21 cellular contexts compared by ENCODE assay signal in the genomic region with DNA sequence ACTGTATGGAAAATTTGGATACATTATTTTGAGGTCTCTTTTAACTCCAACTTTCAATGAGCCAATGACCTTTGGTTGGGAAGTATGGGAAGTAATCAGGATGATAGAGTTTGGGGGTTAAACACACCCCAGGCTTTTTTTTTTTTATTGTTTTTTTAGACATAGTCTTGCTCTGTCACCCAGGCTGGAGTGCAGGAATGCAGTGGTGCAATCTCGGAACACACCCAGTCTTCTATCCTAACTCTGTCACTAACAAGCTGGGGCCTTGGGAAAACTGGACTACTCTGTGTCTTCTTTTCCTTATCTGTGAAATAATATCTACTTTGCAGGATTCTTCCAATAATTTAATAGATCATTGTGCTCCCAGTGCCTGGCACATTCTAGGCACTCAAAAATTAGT. TPM values are rescaled to one million over a fixed set of nuclear protein-coding genes. Genes with fewer than 3 reads are reported as not detected.
DNase-seq lines count a peak whose midpoint lies in the region; ATAC-seq and TF ChIP-seq lines count a peak whose summit lies in the region.
"Had no signal": no experiment of that assay in that cellular context is flagged by ENCODE, and none has a peak within 500 bp of the region (broad histone marks: within the 10 kb centered on the region; RNA-seq: fewer than 3 reads in every experiment).

No MANE protein-coding gene starts in this region.

- H3K14ac ChIP-seq in mesenchymal stem cell (ENCODE audit: low read length in 2 of 2), result no peak overlapping the region

- peak overlapping the region; percentile 75 for H3K27ac Mint-ChIP-seq in HFFc6
- H3K27ac Mint-ChIP-seq: B cell, GM23338 had no signal

- H3K27me3 ChIP-seq in mesenchymal stem cell (ENCODE audit: control insufficient read depth in 1 of 2, insufficient read depth in 1 of 2, low read length in 2 of 2) (no peaks in the 10 kb centered on the region), tibial artery (no peaks in the 10 kb centered on the region), HAP-1 (ENCODE audit: low read depth) (no peaks in the 10 kb centered on the region)
- H3K27me3 ChIP-seq: testis had no signal

- H2BK15ac ChIP-seq in mesenchymal stem cell (ENCODE audit: low read depth, poor library complexity, severe bottlenecking), result no peak overlapping the region

- DNase-seq in HFFc6 (peak; percentile 48), dedifferentiated amniotic fluid mesenchymal stem cell (ENCODE audit: extremely low spot score) (peak; percentile 44), mesenchymal stem cell (peak; percentile 69), tibial artery (no peak), HAP-1 (ENCODE audit: low spot score in 2 of 2) (no peak)
- DNase-seq: activated CD4-positive, alpha-beta T cell treated with anti-CD3 and anti-CD28 coated beads for 48 hours; activated CD8-positive, alpha-beta memory T cell treated with anti-CD3 and anti-CD28 coated beads, Interleukin-2, amount 50 U/mL, for 48 hours; activated naive CD4-positive, alpha-beta T cell; anterior cingulate cortex; Karpas-422; left ventricle myocardium inferior; mucosa of descending colon; NCI-H1105 treated with DMSO at 0.1 percent for 48 hours; NCI-H524; RPMI8226; SW 1271; testis had no signal

- no peak for ATAC-seq in esophagus mucosa
- no peak for ATAC-seq in GM18511 (IDR thresholded peaks at IDR 0.05; ENCODE audit: unreplicated experiment)
- ATAC-seq: GM23338, mucosa of descending colon had no signal

- no peak overlapping the region for H2BK120ac ChIP-seq in mesenchymal stem cell (ENCODE audit: low read depth, low read length)

- H3K27ac ChIP-seq in mesenchymal stem cell (ENCODE audit: low read length, poor library complexity, severe bottlenecking), result peak overlapping the region; percentile 59
- H3K27ac ChIP-seq in tibial artery, result peak overlapping the region; percentile 24 to 46
- H3K27ac ChIP-seq: left ventricle myocardium inferior, testis had no signal

- H3K4me3 ChIP-seq in mesenchymal stem cell (ENCODE audit: insufficient read depth in 1 of 2, low read depth in 1 of 2, low read length in 2 of 2), result no peak overlapping the region
- no peak overlapping the region for H3K4me3 ChIP-seq in tibial artery
- H3K4me3 ChIP-seq in HAP-1, result no peak overlapping the region
- H3K4me3 ChIP-seq: GM23338, left ventricle myocardium inferior, mucosa of descending colon, testis had no signal

- peaks cover 31 to 94% of the 10 kb centered on the region in 2 experiments for H3K36me3 ChIP-seq in mesenchymal stem cell (ENCODE audit: control insufficient read depth in 1 of 2, insufficient read depth in 2 of 2, low read depth in 1 of 2, low read length in 2 of 2)
- peaks cover 68 to 93% (median 75%) of the 10 kb centered on the region in 3 donors for H3K36me3 ChIP-seq in tibial artery
- peaks cover 28% of the 10 kb centered on the region for H3K36me3 ChIP-seq in HAP-1 (replicated peaks)

- H3K4me1 ChIP-seq in mesenchymal stem cell (ENCODE audit: control insufficient read depth, insufficient read depth, low read depth, low read length) (peaks cover 5% of the 10 kb centered on the region), tibial artery (peaks cover 0 to 17% (median 1%) of the 10 kb centered on the region in 4 donors), HAP-1 (no peaks in the 10 kb centered on the region)
- H3K4me1 ChIP-seq: left ventricle myocardium inferior, testis had no signal

- H3K9me3 Mint-ChIP-seq in HFFc6, result peaks cover 28% of the 10 kb centered on the region; the same call in 1 of the 2 replicates
- H3K9me3 Mint-ChIP-seq: GM23338 had no signal

- 88% methylated on average over 1 of the region's 1 CpG for WGBS in mesenchymal stem cell

- no peak overlapping the region for H4K8ac ChIP-seq in mesenchymal stem cell (ENCODE audit: low read length)

- in situ Hi-C loops in HAP-1 (cut with MboI; ENCODE audit: low sequenced_read_pairs), result no loop called here

- TF ChIP-seq CTCF in HFFc6 (IDR thresholded peaks at IDR 0.05) (no peak), tibial artery (IDR thresholded peaks at IDR 0.05) (no peak)

- H3K36me3 Mint-ChIP-seq in HFFc6 (ENCODE audit: low read depth), result peaks cover 71% of the 10 kb centered on the region

- no peak overlapping the region for H3K4me2 ChIP-seq in mesenchymal stem cell (ENCODE audit: low read length, poor library complexity, severe bottlenecking)
- H3K4me2 ChIP-seq: GM23338 had no signal

- no peaks in the 10 kb centered on the region for H3K9me3 ChIP-seq in mesenchymal stem cell (ENCODE audit: control insufficient read depth, low read length)
- no peaks in the 10 kb centered on the region for H3K9me3 ChIP-seq in tibial artery
- H3K9me3 ChIP-seq in HAP-1, result no peaks in the 10 kb centered on the region
- H3K9me3 ChIP-seq: left ventricle myocardium inferior, mucosa of descending colon, testis had no signal

- H2BK5ac ChIP-seq in mesenchymal stem cell (ENCODE audit: low read depth, low read length, poor library complexity, severe bottlenecking), result no peak overlapping the region

- H3K23ac ChIP-seq in mesenchymal stem cell (ENCODE audit: low read length in 2 of 2), result no peak overlapping the region

- no peak overlapping the region for H3K4ac ChIP-seq in mesenchymal stem cell (ENCODE audit: low read depth in 1 of 2, low read length in 2 of 2)

- no peak overlapping the region for H4K91ac ChIP-seq in mesenchymal stem cell (ENCODE audit: low read length)

- H3K18ac ChIP-seq in mesenchymal stem cell (ENCODE audit: low read depth in 1 of 2, low read length in 2 of 2), result no peak overlapping the region

- intact Hi-C loops in tibial artery (cut with DNase I; ENCODE audit: low total_unique reads), result no loop called here

- no peak overlapping the region for H2BK12ac ChIP-seq in mesenchymal stem cell (ENCODE audit: low read length in 2 of 2)

- H3K4me3 Mint-ChIP-seq in HFFc6, result peak overlapping the region; percentile 70
- H3K4me3 Mint-ChIP-seq: B cell, GM23338 had no signal

- no peak overlapping the region for H2AFZ ChIP-seq in mesenchymal stem cell (ENCODE audit: low read depth, low read length)
- H2AFZ ChIP-seq: GM23338 had no signal

- peaks cover 17% of the 10 kb centered on the region for H3K79me1 ChIP-seq in mesenchymal stem cell (replicated peaks; ENCODE audit: low read length, poor library complexity, severe bottlenecking)

- H3K27me3 Mint-ChIP-seq in HFFc6 (ENCODE audit: insufficient read depth), result peaks cover 74% of the 10 kb centered on the region

- H2AK5ac ChIP-seq in mesenchymal stem cell (ENCODE audit: low read length, severe bottlenecking), result no peak overlapping the region

- peak overlapping the region; percentile 28 for H3K9ac ChIP-seq in mesenchymal stem cell (ENCODE audit: low read length)

- H3K4me1 Mint-ChIP-seq in HFFc6 (ENCODE audit: low read depth), result peaks cover 49% of the 10 kb centered on the region
- H3K4me1 Mint-ChIP-seq: B cell, GM23338 had no signal

RNA-seq across cellular contexts. Expression of gene AGBL3, which starts 37.6 kb away (rescaled TPM):
- total RNA-seq in HFFc6 (2021; fragmentation: NEBNext Ultra II Directional; extraction: Animal tissue kit (Norgen Biotek cat#: 25700)), result under 1 TPM; 0.38 to 0.76 (median 0.68) TPM
- 0.51 TPM for polyA plus RNA-seq in mesenchymal stem cell (2013, experiment 1 of 2)
- polyA plus RNA-seq in mesenchymal stem cell (2013, experiment 2 of 2), result 0.41 TPM
- total RNA-seq in esophagus mucosa, result 0.84 TPM

Comparison
In these comparisons a context has a peak if more than half of its experiments do, and no peak if none do; other contexts are left out.
1. DNase-seq: peak in HFFc6 (single experiment), dedifferentiated amniotic fluid mesenchymal stem cell (single experiment) and mesenchymal stem cell (single experiment); none in tibial artery (0 of 2) and HAP-1 (0 of 2).